ENCODE assay signal across 8 cellular contexts in the genomic region with DNA sequence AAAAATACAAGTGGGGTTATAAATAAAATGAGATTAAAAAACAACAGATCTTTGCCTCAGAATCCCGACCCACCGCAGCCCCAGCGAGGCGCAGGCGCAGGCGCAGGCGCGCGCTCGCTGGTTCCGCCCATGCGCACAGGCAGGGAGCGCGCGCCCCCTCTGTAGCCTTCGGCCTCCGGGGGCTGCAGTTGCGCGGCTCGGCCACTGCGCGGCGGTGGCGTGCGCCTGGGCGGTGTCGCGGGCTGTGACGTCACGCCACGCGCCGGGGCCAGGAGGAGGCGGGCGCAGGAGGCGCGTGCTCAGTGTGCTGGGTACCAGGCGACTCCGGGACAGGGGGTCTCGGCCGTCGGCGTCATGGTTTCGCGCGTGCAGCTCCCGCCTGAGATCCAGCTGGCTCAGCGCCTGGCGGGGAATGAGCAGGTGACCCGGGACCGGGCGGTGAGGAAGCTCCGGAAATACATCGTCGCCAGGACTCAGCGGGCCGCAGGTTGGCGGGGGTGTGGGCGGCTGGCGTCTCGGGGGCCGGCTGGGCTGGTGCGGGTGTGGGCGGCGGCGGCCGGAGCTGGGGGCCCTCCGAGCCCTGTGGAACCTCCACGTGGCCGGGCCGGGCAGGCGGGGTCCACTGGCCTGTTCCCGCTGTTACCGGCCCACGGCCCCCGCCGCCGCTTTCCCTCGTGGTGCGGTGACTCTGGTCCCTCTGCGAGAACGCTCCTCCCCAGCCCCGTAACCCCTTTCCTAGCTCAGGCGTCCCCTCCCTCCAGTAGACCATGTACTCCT. TPM values are rescaled to one million over a fixed set of nuclear protein-coding genes. Genes with fewer than 3 reads are reported as not detected.
DNase-seq lines count a peak whose midpoint lies in the region; ATAC-seq and TF ChIP-seq lines count a peak whose summit lies in the region.

A gene with protein sequence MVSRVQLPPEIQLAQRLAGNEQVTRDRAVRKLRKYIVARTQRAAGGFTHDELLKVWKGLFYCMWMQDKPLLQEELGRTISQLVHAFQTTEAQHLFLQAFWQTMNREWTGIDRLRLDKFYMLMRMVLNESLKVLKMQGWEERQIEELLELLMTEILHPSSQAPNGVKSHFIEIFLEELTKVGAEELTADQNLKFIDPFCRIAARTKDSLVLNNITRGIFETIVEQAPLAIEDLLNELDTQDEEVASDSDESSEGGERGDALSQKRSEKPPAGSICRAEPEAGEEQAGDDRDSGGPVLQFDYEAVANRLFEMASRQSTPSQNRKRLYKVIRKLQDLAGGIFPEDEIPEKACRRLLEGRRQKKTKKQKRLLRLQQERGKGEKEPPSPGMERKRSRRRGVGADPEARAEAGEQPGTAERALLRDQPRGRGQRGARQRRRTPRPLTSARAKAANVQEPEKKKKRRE (plus strand): TSS at position 302 of the 777 bp plus-strand sequence. CDS start 53 bp downstream, at position 355.

- H3K27ac Mint-ChIP-seq in activated naive CD4-positive, alpha-beta T cell treated with anti-CD3 and anti-CD28 coated beads, Interleukin-2, amount 10 ng/mL, durations not matched to agents 7 days and 5 days = peak within 1 kb of the TSS; percentile 90

- ATAC-seq in HG02571 (IDR thresholded peaks at IDR 0.05; ENCODE audit: unreplicated experiment) = peak; percentile 82

- H3K27ac ChIP-seq in SK-N-MC = peak within 1 kb of the TSS; percentile 71
- H3K27ac ChIP-seq in suprapubic skin = peak within 1 kb of the TSS; percentile 80

- H3K27me3 Mint-ChIP-seq in activated naive CD4-positive, alpha-beta T cell treated with anti-CD3 and anti-CD28 coated beads, Interleukin-2, amount 10 ng/mL, durations not matched to agents 7 days and 5 days = peaks cover 4% of the 10 kb centered on the region

- peak; percentile 99 for DNase-seq in GM10248 (ENCODE audit: extremely low spot score)
- peak; percentile 88 for DNase-seq in NCI-H1048 (lab: John Stamatoyannopoulos, UW)
- no peak for DNase-seq in SK-N-MC (ENCODE audit: low read depth, low spot score)
- DNase-seq in activated naive CD4-positive, alpha-beta T cell treated with anti-CD3 and anti-CD28 coated beads, Interleukin-2, amount 10 ng/mL, durations not matched to agents 7 days and 5 days = peak; percentile 91
- peak; percentile 96 for DNase-seq in germinal center (ENCODE audit: low spot score)
- DNase-seq in occipital lobe (lab: John Stamatoyannopoulos, UW) = peak; percentile 76
- peak; percentile 91 for DNase-seq in suprapubic skin (ENCODE audit: low spot score in 2 of 2)

- peaks cover 27% of the 10 kb centered on the region for H3K4me1 Mint-ChIP-seq in activated naive CD4-positive, alpha-beta T cell treated with anti-CD3 and anti-CD28 coated beads, Interleukin-2, amount 10 ng/mL, durations not matched to agents 7 days and 5 days

- H3K9me3 ChIP-seq in SK-N-MC (ENCODE audit: low read depth, low read length) (no peaks in the 10 kb centered on the region), suprapubic skin (no peaks in the 10 kb centered on the region)

- TF ChIP-seq CTCF in GM10248 (IDR thresholded peaks at IDR 0.05; ENCODE audit: control extremely low read depth, extremely low read depth, low read depth, missing control alignments) (peak; percentile 99), suprapubic skin (IDR thresholded peaks at IDR 0.05) (peak; percentile 100)

- CTCF ChIA-PET in GM10248 (lab: Yijun Ruan, JAX) = interaction anchor here (0.6 to 2.5 kb wide), 29 partner anchors 8 to 225 kb away, joined by 3 to 21 read pairs (median 4); a partner anchor contains a TSS
- CTCF ChIA-PET in activated naive CD4-positive, alpha-beta T cell treated with anti-CD3 and anti-CD28 coated beads, Interleukin-2, amount 10 ng/mL, durations not matched to agents 7 days and 5 days (lab: Charles Lee) = interaction anchor here (0.7 to 1.4 kb wide), 3 partner anchors 20 to 133 kb away, joined by 3 read pairs; no protein-coding TSS in a partner anchor

- WGBS in suprapubic skin = under 1% methylated on average over 31 of the region's 84 CpGs

- no peaks in the 10 kb centered on the region for H3K9me3 Mint-ChIP-seq in activated naive CD4-positive, alpha-beta T cell treated with anti-CD3 and anti-CD28 coated beads, Interleukin-2, amount 10 ng/mL, durations not matched to agents 7 days and 5 days

- peaks cover 39% of the 10 kb centered on the region for H3K36me3 ChIP-seq in SK-N-MC (ENCODE audit: insufficient read depth, low read length)
- peaks cover 30% of the 10 kb centered on the region for H3K36me3 ChIP-seq in suprapubic skin

- no peaks in the 10 kb centered on the region for H3K27me3 ChIP-seq in suprapubic skin

- POLR2A ChIA-PET in GM10248 (lab: Yijun Ruan, JAX) = interaction anchor here (0.7 kb wide), 1 partner anchor 1028 kb away, joined by 3 read pairs; a partner anchor contains a TSS

- H3K4me1 ChIP-seq in suprapubic skin = peaks cover 21% of the 10 kb centered on the region

- no peak for TF ChIP-seq EP300 in suprapubic skin (IDR thresholded peaks at IDR 0.05)

- H3K9ac ChIP-seq in SK-N-MC (ENCODE audit: insufficient read length) = peak within 1 kb of the TSS; percentile 79

- H3K4me3 Mint-ChIP-seq in activated naive CD4-positive, alpha-beta T cell treated with anti-CD3 and anti-CD28 coated beads, Interleukin-2, amount 10 ng/mL, durations not matched to agents 7 days and 5 days = peak within 1 kb of the TSS; percentile 94

- peaks cover 23% of the 10 kb centered on the region for H3K36me3 Mint-ChIP-seq in activated naive CD4-positive, alpha-beta T cell treated with anti-CD3 and anti-CD28 coated beads, Interleukin-2, amount 10 ng/mL, durations not matched to agents 7 days and 5 days

- peak in 1 of 2 donors; percentile 6 for TF ChIP-seq POLR2A in suprapubic skin (IDR thresholded peaks at IDR 0.05)

- H3K4me3 ChIP-seq in SK-N-MC = peak within 1 kb of the TSS; percentile 83
- peak within 1 kb of the TSS; percentile 66 for H3K4me3 ChIP-seq in suprapubic skin

RNA-seq across cellular contexts. Expression of the gene that starts here (rescaled TPM):
- total RNA-seq in occipital lobe = 14.0 TPM
- 10 to 100 TPM; 22.5 to 34.6 (median 28.4) TPM for total RNA-seq in suprapubic skin
